19 cellular contexts compared by ENCODE assay signal in genomic region chrX:141642979-141643378, GRCh38. TPM values are rescaled to one million over a fixed set of nuclear protein-coding genes. Genes with fewer than 3 reads are reported as not detected.
DNase-seq lines count a peak whose midpoint lies in the region; ATAC-seq lines count a peak whose summit lies in the region.
"Had no signal": no experiment of that assay in that cellular context is flagged by ENCODE, and none has a peak within 500 bp of the region (broad histone marks: within the 10 kb centered on the region; RNA-seq: fewer than 3 reads in every experiment).

No MANE protein-coding gene starts in this region.

- DNase-seq in NCI-H2196 (lab: John Stamatoyannopoulos, UW; ENCODE audit: unreplicated experiment) (peak; percentile 0), NCI-H2196 treated with DMSO at 0.1 percent for 48 hours (lab: John Stamatoyannopoulos, UW; ENCODE audit: unreplicated experiment) (no peak), NCI-H748 (lab: John Stamatoyannopoulos, UW; ENCODE audit: unreplicated experiment) (peak; percentile 54), fibroblast of peridontal ligament (ENCODE audit: extremely low read depth) (peak; percentile 34), stromal cell of bone marrow (ENCODE audit: low read depth) (peak; percentile 3)
- no peak for DNase-seq in activated T-cell treated with anti-CD3 and anti-CD28 coated beads, Interleukin-2, amount 50 U/mL, for 72 hours
- DNase-seq in stimulated activated CD4-positive, alpha-beta T cell treated with anti-CD3 and anti-CD28 coated beads, Interleukin-2, amount 100 ng/mL, for 24 hours: no peak
- DNase-seq: activated naive CD4-positive, alpha-beta T cell treated with anti-CD3 and anti-CD28 coated beads, Interleukin-2, amount 50 U/mL, for 16 hours; COR-L47; erythroblast; NCI-H1436; NCI-H69; nucleus accumbens; stimulated activated CD4-positive, alpha-beta T cell treated with anti-CD3 and anti-CD28 coated beads, Interleukin-12 subunit alpha, Interleukin-12 subunit beta, amount 100 ng/mL, for 4 hours had no signal

- H3K4me3 Mint-ChIP-seq in activated T-cell treated with anti-CD3 and anti-CD28 coated beads, Interleukin-2, amount 50 U/mL, for 72 hours: no peak overlapping the region

- no peaks in the 10 kb centered on the region for H3K4me1 Mint-ChIP-seq in activated T-cell treated with anti-CD3 and anti-CD28 coated beads, Interleukin-2, amount 50 U/mL, for 72 hours (ENCODE audit: low read depth)

- no peak for ATAC-seq in activated T-cell treated with anti-CD3 and anti-CD28 coated beads, Interleukin-2, amount 50 U/mL, for 72 hours (replicated peaks in 1 of 2)
- no peak for ATAC-seq in GM18907 (IDR thresholded peaks at IDR 0.05; ENCODE audit: unreplicated experiment)
- ATAC-seq: HepG2 had no signal

- peaks cover 3 to 5% of the 10 kb centered on the region in 2 donors for H3K9me3 Mint-ChIP-seq in activated T-cell treated with anti-CD3 and anti-CD28 coated beads, Interleukin-2, amount 50 U/mL, for 72 hours

- H3K36me3 Mint-ChIP-seq in activated T-cell treated with anti-CD3 and anti-CD28 coated beads, Interleukin-2, amount 50 U/mL, for 72 hours (ENCODE audit: insufficient read depth in 2 of 2): no peaks in the 10 kb centered on the region

- H3K27ac Mint-ChIP-seq in activated T-cell treated with anti-CD3 and anti-CD28 coated beads, Interleukin-2, amount 50 U/mL, for 72 hours: no peak overlapping the region

- peaks cover 6% of the 10 kb centered on the region for H3K27me3 Mint-ChIP-seq in activated T-cell treated with anti-CD3 and anti-CD28 coated beads, Interleukin-2, amount 50 U/mL, for 72 hours (ENCODE audit: low read depth)

RNA-seq across cellular contexts. Expression of gene SPANXA2, which starts 53.5 kb away (rescaled TPM):
- total RNA-seq in activated T-cell treated with anti-CD3 and anti-CD28 coated beads, Interleukin-2, amount 50 U/mL, for 72 hours: not detected
- total RNA-seq: chondrocyte, HepG2, temporal lobe had no signal

RNA-seq across cellular contexts. Expression of gene SPANXD, which starts 55.6 kb away (rescaled TPM):
- not detected for total RNA-seq in activated T-cell treated with anti-CD3 and anti-CD28 coated beads, Interleukin-2, amount 50 U/mL, for 72 hours
- total RNA-seq: A172, chondrocyte, HepG2, temporal lobe had no signal

RNA-seq across cellular contexts. Expression of gene SPANXA1, which starts 58.4 kb away (rescaled TPM):
- total RNA-seq in activated T-cell treated with anti-CD3 and anti-CD28 coated beads, Interleukin-2, amount 50 U/mL, for 72 hours: not detected
- total RNA-seq: chondrocyte, HepG2, temporal lobe had no signal

Comparison
In these comparisons a context has a peak if more than half of its experiments do, and no peak if none do; other contexts are left out.
1. DNase-seq: peak in NCI-H2196 (single experiment), NCI-H748 (single experiment), fibroblast of peridontal ligament (single experiment) and stromal cell of bone marrow (single experiment); none in NCI-H2196 treated with DMSO at 0.1 percent for 48 hours (single experiment), activated T-cell treated with anti-CD3 and anti-CD28 coated beads, Interleukin-2, amount 50 U/mL, for 72 hours (0 of 2) and stimulated activated CD4-positive, alpha-beta T cell treated with anti-CD3 and anti-CD28 coated beads, Interleukin-2, amount 100 ng/mL, for 24 hours (0 of 2).